In the genomic region with DNA sequence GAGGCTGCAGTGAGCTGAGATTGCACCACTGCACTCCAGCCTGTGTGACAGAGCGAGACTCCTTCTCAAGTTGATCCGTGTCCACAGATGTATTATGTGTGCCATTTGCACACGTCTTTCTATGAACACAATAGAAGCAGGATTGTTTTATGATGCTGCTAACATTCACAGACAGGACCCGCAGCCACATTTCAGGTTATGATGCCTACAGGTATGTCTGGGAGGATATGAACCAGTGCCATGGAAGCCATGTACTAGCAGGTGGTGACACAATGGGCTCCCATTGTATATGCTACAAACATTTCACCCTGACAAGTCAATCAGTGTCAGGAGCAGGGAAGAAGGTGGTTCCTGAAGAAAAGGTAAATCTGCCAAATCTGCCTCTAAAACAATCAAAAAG, we compare ENCODE assay signal across 15 cellular contexts. TPM values are rescaled to one million over a fixed set of nuclear protein-coding genes. Genes with fewer than 3 reads are reported as not detected.
DNase-seq lines count a peak whose midpoint lies in the region; ATAC-seq and TF ChIP-seq lines count a peak whose summit lies in the region.
"Had no signal": no experiment of that assay in that cellular context is flagged by ENCODE, and none has a peak within 500 bp of the region (broad histone marks: within the 10 kb centered on the region; RNA-seq: fewer than 3 reads in every experiment).

No MANE protein-coding gene starts in this region.

- H3K79me1 ChIP-seq in trophoblast cell (ENCODE audit: low read length): peaks cover 20% of the 10 kb centered on the region

- no peaks in the 10 kb centered on the region; the same call in 1 of the 2 replicates for H3K9me3 ChIP-seq in AG04450 (ENCODE audit: control insufficient read depth, insufficient read depth, low read length)
- no peaks in the 10 kb centered on the region for H3K9me3 ChIP-seq in MM.1S (replicated peaks; ENCODE audit: insufficient read depth, low read length)
- no peaks in the 10 kb centered on the region for H3K9me3 ChIP-seq in esophagus muscularis mucosa
- no peaks in the 10 kb centered on the region for H3K9me3 ChIP-seq in trophoblast cell (ENCODE audit: insufficient read depth, low read depth, low read length)
- no peaks in the 10 kb centered on the region for H3K9me3 ChIP-seq in OCI-LY7 (ENCODE audit: low read length)
- no peaks in the 10 kb centered on the region for H3K9me3 ChIP-seq in naive thymus-derived CD4-positive, alpha-beta T cell (ENCODE audit: control insufficient read depth in 2 of 3, low read length in 3 of 3)
- H3K9me3 ChIP-seq: heart left ventricle, neutrophil had no signal

- ATAC-seq in naive thymus-derived CD4-positive, alpha-beta T cell: no peak
- no peak for ATAC-seq in GM19455 (IDR thresholded peaks at IDR 0.05; ENCODE audit: unreplicated experiment)
- ATAC-seq: heart left ventricle had no signal

- no peak overlapping the region for H4K91ac ChIP-seq in trophoblast cell (ENCODE audit: low read depth, low read length)

- no peaks in the 10 kb centered on the region for H3K27me3 ChIP-seq in AG04450 (ENCODE audit: control insufficient read depth, insufficient read depth, low read length)
- no peaks in the 10 kb centered on the region for H3K27me3 ChIP-seq in MM.1S (replicated peaks; ENCODE audit: insufficient read depth, low read length)
- no peaks in the 10 kb centered on the region for H3K27me3 ChIP-seq in esophagus muscularis mucosa
- H3K27me3 ChIP-seq in trophoblast cell (ENCODE audit: insufficient read depth, low read length): no peaks in the 10 kb centered on the region
- no peaks in the 10 kb centered on the region for H3K27me3 ChIP-seq in naive thymus-derived CD4-positive, alpha-beta T cell (ENCODE audit: control insufficient read depth in 2 of 2, insufficient read depth in 2 of 2, low read length in 2 of 2)
- H3K27me3 ChIP-seq: heart left ventricle, neutrophil had no signal

- POLR2A ChIA-PET in AG04450 (lab: Yijun Ruan, JAX) (interaction anchor here (1.1 kb wide), 1 partner anchor 17 kb away, joined by 4 read pairs; no protein-coding TSS in a partner anchor), OCI-LY7 (lab: Charles Lee) (interaction anchor here (1.1 to 1.6 kb wide), 5 partner anchors 9 to 154 kb away, joined by 4 to 5 read pairs (median 5); no protein-coding TSS in a partner anchor)
- POLR2A ChIA-PET in naive thymus-derived CD4-positive, alpha-beta T cell (lab: Charles Lee): no interaction called here

- peak overlapping the region in 3 of 9 donors; percentile 10 to 53 (median 31) for H3K27ac Mint-ChIP-seq in naive thymus-derived CD4-positive, alpha-beta T cell
- no peak overlapping the region for H3K27ac Mint-ChIP-seq in activated naive CD8-positive, alpha-beta T cell treated with anti-CD3 and anti-CD28 coated beads for 36 hours
- H3K27ac Mint-ChIP-seq: activated T-cell treated with anti-CD3 and anti-CD28 coated beads, Interleukin-2, amount 50 U/mL, for 24 hours had no signal

- H3F3A ChIP-seq in MM.1S (ENCODE audit: insufficient read depth, low read length): peaks cover 74% of the 10 kb centered on the region

- H3K9ac ChIP-seq in MM.1S (ENCODE audit: low read length) (peak overlapping the region; percentile 95), trophoblast cell (ENCODE audit: low read length) (no peak overlapping the region)

- H3K27me3 Mint-ChIP-seq in naive thymus-derived CD4-positive, alpha-beta T cell: peaks cover 0 to 2% (median 0%) of the 10 kb centered on the region in 5 donors
- no peaks in the 10 kb centered on the region for H3K27me3 Mint-ChIP-seq in activated naive CD8-positive, alpha-beta T cell treated with anti-CD3 and anti-CD28 coated beads for 36 hours
- H3K27me3 Mint-ChIP-seq: activated T-cell treated with anti-CD3 and anti-CD28 coated beads, Interleukin-2, amount 50 U/mL, for 24 hours had no signal

- no peak overlapping the region for H2AFZ ChIP-seq in MM.1S (ENCODE audit: low read length)
- H2AFZ ChIP-seq in trophoblast cell (ENCODE audit: insufficient read depth, low read length, poor library complexity): no peak overlapping the region
- no peak overlapping the region for H2AFZ ChIP-seq in OCI-LY7 (ENCODE audit: low read length)

- peaks cover 0 to 12% (median 4%) of the 10 kb centered on the region in 5 donors for H3K36me3 Mint-ChIP-seq in naive thymus-derived CD4-positive, alpha-beta T cell
- no peaks in the 10 kb centered on the region for H3K36me3 Mint-ChIP-seq in activated naive CD8-positive, alpha-beta T cell treated with anti-CD3 and anti-CD28 coated beads for 36 hours

- peaks cover 39 to 88% (median 69%) of the 10 kb centered on the region in 7 donors for H3K4me1 Mint-ChIP-seq in naive thymus-derived CD4-positive, alpha-beta T cell
- peaks cover 51% of the 10 kb centered on the region for H3K4me1 Mint-ChIP-seq in activated naive CD8-positive, alpha-beta T cell treated with anti-CD3 and anti-CD28 coated beads for 36 hours

- H2BK120ac ChIP-seq in trophoblast cell (ENCODE audit: insufficient read depth, low read length, poor library complexity): no peak overlapping the region

- no peak overlapping the region for H4K8ac ChIP-seq in trophoblast cell (ENCODE audit: low read depth, low read length)

- H2BK5ac ChIP-seq in trophoblast cell (ENCODE audit: low read depth, low read length, poor library complexity): no peak overlapping the region

- H4K20me1 ChIP-seq in MM.1S (ENCODE audit: insufficient read depth, low read length) (0 out of 2 replicates have a peak, but pooled peaks cover 3% of the 10 kb centered on the region), OCI-LY7 (ENCODE audit: insufficient read depth, low read length) (peaks cover 31% of the 10 kb centered on the region)

- H2AK5ac ChIP-seq in trophoblast cell (ENCODE audit: low read length): no peak overlapping the region

- peak overlapping the region; percentile 12 for H3K4ac ChIP-seq in trophoblast cell (ENCODE audit: low read depth, low read length)

- H3K36me3 ChIP-seq in MM.1S (replicated peaks; ENCODE audit: insufficient read depth, low read length): 0 out of 2 replicates have a peak, but pooled peaks cover 10% of the 10 kb centered on the region
- no peaks in the 10 kb centered on the region for H3K36me3 ChIP-seq in esophagus muscularis mucosa
- H3K36me3 ChIP-seq in trophoblast cell (ENCODE audit: control insufficient read depth in 1 of 2, insufficient read depth in 2 of 2, low read length in 2 of 2): no peaks in the 10 kb centered on the region
- H3K36me3 ChIP-seq in OCI-LY7 (ENCODE audit: insufficient read depth, low read length): peaks cover 9% of the 10 kb centered on the region; the same call in 1 of the 2 replicates
- peaks cover 0 to 4% (median 0%) of the 10 kb centered on the region in 3 experiments for H3K36me3 ChIP-seq in naive thymus-derived CD4-positive, alpha-beta T cell (ENCODE audit: control insufficient read depth in 2 of 3, insufficient read depth in 3 of 3, low read length in 3 of 3)
- H3K36me3 ChIP-seq: neutrophil had no signal

- BruUV-seq in OCI-LY7 (replicated peaks; lab: Mats Ljungman, UMichigan): no TSS peak

- CTCF ChIA-PET in AG04450 (lab: Charles Lee): interaction anchor here (0.8 to 2.1 kb wide), 3 partner anchors 13 to 165 kb away, joined by 3 to 10 read pairs (median 3); no protein-coding TSS in a partner anchor
- CTCF ChIA-PET in OCI-LY7 (lab: Charles Lee; ENCODE audit: unreplicated experiment): interaction anchor here (0.6 kb wide), 1 partner anchor 35 kb away, joined by 3 read pairs; no protein-coding TSS in a partner anchor
- CTCF ChIA-PET in naive thymus-derived CD4-positive, alpha-beta T cell (lab: Charles Lee): no interaction called here

- H4K12ac ChIP-seq in trophoblast cell (ENCODE audit: low read depth, low read length): no peak overlapping the region

- WGBS in esophagus muscularis mucosa: 89% methylated on average over 4 of the region's 4 CpGs
- WGBS in trophoblast cell (ENCODE audit: extremely low coverage, insufficient coverage, insufficient read length): no CpG with 5 or more reads among the region's 4 CpGs

- H3K4me3 ChIP-seq in AG04450 (ENCODE audit: low read depth, low read length): peak overlapping the region; percentile 25; the same call in 1 of the 2 replicates
- peak overlapping the region; percentile 88 for H3K4me3 ChIP-seq in MM.1S (ENCODE audit: low read length)
- H3K4me3 ChIP-seq in esophagus muscularis mucosa: peak overlapping the region in 3 of 4 donors; percentile 31 to 90 (median 89)
- H3K4me3 ChIP-seq in trophoblast cell (ENCODE audit: low read depth, low read length): no peak overlapping the region
- H3K4me3 ChIP-seq in OCI-LY7 (ENCODE audit: low read depth, low read length, poor library complexity, severe bottlenecking): no peak overlapping the region
- no peak overlapping the region for H3K4me3 ChIP-seq in naive thymus-derived CD4-positive, alpha-beta T cell (ENCODE audit: low read length)

- no peak overlapping the region for H3K23ac ChIP-seq in trophoblast cell (ENCODE audit: low read length)

- H3K4me1 ChIP-seq in MM.1S (ENCODE audit: low read length) (peaks cover 58% of the 10 kb centered on the region), esophagus muscularis mucosa (peaks cover 84 to 92% (median 90%) of the 10 kb centered on the region in 4 donors), trophoblast cell (ENCODE audit: control insufficient read depth in 1 of 2, insufficient read depth in 2 of 2, low read length in 2 of 2) (peaks cover 40 to 64% of the 10 kb centered on the region in 2 experiments), OCI-LY7 (ENCODE audit: insufficient read depth, low read length, poor library complexity, severe bottlenecking) (peaks cover 62% of the 10 kb centered on the region)
- H3K4me1 ChIP-seq in naive thymus-derived CD4-positive, alpha-beta T cell (ENCODE audit: control insufficient read depth in 2 of 2, insufficient read depth in 2 of 2, low read length in 2 of 2): peaks cover 27 to 34% of the 10 kb centered on the region in 2 donors

- no peak overlapping the region for H2BK12ac ChIP-seq in trophoblast cell (ENCODE audit: low read length)

- no peaks in the 10 kb centered on the region for H3K9me3 Mint-ChIP-seq in naive thymus-derived CD4-positive, alpha-beta T cell
- no peaks in the 10 kb centered on the region for H3K9me3 Mint-ChIP-seq in activated naive CD8-positive, alpha-beta T cell treated with anti-CD3 and anti-CD28 coated beads for 36 hours
- H3K9me3 Mint-ChIP-seq: activated T-cell treated with anti-CD3 and anti-CD28 coated beads, Interleukin-2, amount 50 U/mL, for 24 hours had no signal

- no peak for TF ChIP-seq POLR2A in esophagus muscularis mucosa (IDR thresholded peaks at IDR 0.05; ENCODE audit: low read depth)

- no peak overlapping the region for H3K27ac ChIP-seq in AG04450 (ENCODE audit: low read depth, low read length)
- peak overlapping the region; percentile 90 for H3K27ac ChIP-seq in MM.1S (ENCODE audit: low read length)
- H3K27ac ChIP-seq in esophagus muscularis mucosa (replicated peaks in 1 of 4): peak overlapping the region; percentile 98 to 100 (median 99)
- peak overlapping the region; percentile 36 for H3K27ac ChIP-seq in trophoblast cell (ENCODE audit: low read depth, low read length)
- H3K27ac ChIP-seq in OCI-LY7 (ENCODE audit: low read depth, low read length, poor library complexity, severe bottlenecking): no peak overlapping the region
- no peak overlapping the region for H3K27ac ChIP-seq in naive thymus-derived CD4-positive, alpha-beta T cell (ENCODE audit: low read depth, low read length)
- H3K27ac ChIP-seq: HL-60, neutrophil had no signal

- H3K18ac ChIP-seq in trophoblast cell (ENCODE audit: low read length): no peak overlapping the region

- no peak overlapping the region for H3K14ac ChIP-seq in trophoblast cell (ENCODE audit: low read length)

- no peaks in the 10 kb centered on the region for H3K9me2 ChIP-seq in MM.1S (replicated peaks; ENCODE audit: insufficient read depth, low read length)
- H3K9me2 ChIP-seq in OCI-LY7 (ENCODE audit: insufficient read depth, low read length): no peaks in the 10 kb centered on the region

- no peak for TF ChIP-seq EP300 in esophagus muscularis mucosa (IDR thresholded peaks at IDR 0.05)

- H3K4me3 Mint-ChIP-seq in naive thymus-derived CD4-positive, alpha-beta T cell: peak overlapping the region in 2 of 10 donors; percentile 16 to 88
- no peak overlapping the region for H3K4me3 Mint-ChIP-seq in activated naive CD8-positive, alpha-beta T cell treated with anti-CD3 and anti-CD28 coated beads for 36 hours
- H3K4me3 Mint-ChIP-seq: activated T-cell treated with anti-CD3 and anti-CD28 coated beads, Interleukin-2, amount 50 U/mL, for 24 hours had no signal

- DNase-seq in AG04450 (ENCODE audit: low read depth, low spot score): no peak
- no peak for DNase-seq in MM.1S
- DNase-seq in esophagus muscularis mucosa (ENCODE audit: extremely low spot score): no peak
- DNase-seq in trophoblast cell: peak; percentile 62 to 68
- no peak for DNase-seq in OCI-LY7 (ENCODE audit: low spot score)
- DNase-seq in naive thymus-derived CD4-positive, alpha-beta T cell: no peak
- no peak for DNase-seq in activated naive CD8-positive, alpha-beta T cell treated with anti-CD3 and anti-CD28 coated beads for 36 hours
- DNase-seq: activated T-cell treated with anti-CD3 and anti-CD28 coated beads, Interleukin-2, amount 50 U/mL, for 24 hours; GOT3; heart left ventricle; NCI-H2081; stimulated activated CD4-positive, alpha-beta T cell treated with anti-CD3 and anti-CD28 coated beads, Interleukin-15, amount 100 ng/mL, for 24 hours had no signal

- peak overlapping the region; percentile 97 for H3K4me2 ChIP-seq in MM.1S (ENCODE audit: low read depth, low read length)
- no peak overlapping the region for H3K4me2 ChIP-seq in trophoblast cell (ENCODE audit: low read length)
- no peak overlapping the region; the same call in 1 of the 2 replicates for H3K4me2 ChIP-seq in OCI-LY7 (ENCODE audit: low read length)

- intact Hi-C loops in esophagus muscularis mucosa (cut with DNase I) (loop anchor here (2.0 to 10.0 kb wide), 2 partner anchors 56 to 288 kb away; partner anchors contain the start of gene MCM3), OCI-LY7 (cut with micrococcal nuclease; ENCODE audit: unreplicated experiment) (no loop called here)
- intact Hi-C loops in naive thymus-derived CD4-positive, alpha-beta T cell (cut with micrococcal nuclease): no loop called here

- peaks cover 92% of the 10 kb centered on the region for H3K79me2 ChIP-seq in MM.1S (ENCODE audit: low read length)
- peaks cover 14% of the 10 kb centered on the region for H3K79me2 ChIP-seq in trophoblast cell (ENCODE audit: control insufficient read depth, insufficient read depth, low read length, poor library complexity)
- H3K79me2 ChIP-seq in OCI-LY7 (ENCODE audit: insufficient read depth, low read depth, low read length): peaks cover 85% of the 10 kb centered on the region

- TF ChIP-seq CTCF in AG04450 (IDR thresholded peaks at IDR 0.05; ENCODE audit: low read depth, low read length) (no peak), MM.1S (IDR thresholded peaks at IDR 0.05; ENCODE audit: low read length) (no peak), esophagus muscularis mucosa (IDR thresholded peaks at IDR 0.05) (no peak), OCI-LY7 (conservative IDR thresholded peaks at IDR 0.05; ENCODE audit: low read length) (no peak)

RNA-seq across cellular contexts. Expression of gene TRAM2, which starts 4.3 kb away (rescaled TPM):
- 134 and 152 TPM in 2 replicates for polyA plus RNA-seq in AG04450 (2011; rRNA removed)
- polyA minus RNA-seq in AG04450 (2011; rRNA and poly(A)+ RNA removed): 164 and 174 TPM in 2 replicates
- total RNA-seq in esophagus muscularis mucosa (10 to 100 TPM; 13.3 to 23.8 (median 18.5) TPM), OCI-LY7 (2022) (34.9 and 38.2 TPM in 2 replicates)
- 30.3 and 31.3 TPM in 2 replicates for polyA plus RNA-seq in trophoblast cell (2013)
- 16.3 and 19.3 TPM in 2 replicates for total RNA-seq in OCI-LY7 (2014; rRNA removed; shearing (Covaris generic))
- 10 to 100 TPM in 4 of 5 experiments, 1 to 10 TPM in 1; 8.9 to 10.9 (median 10.3) TPM for total RNA-seq in naive thymus-derived CD4-positive, alpha-beta T cell
- polyA plus RNA-seq in naive thymus-derived CD4-positive, alpha-beta T cell: 1 to 10 TPM; 3.2 to 4.5 TPM
- 1 to 10 TPM; 1.6 to 2.0 TPM for total RNA-seq in activated naive CD8-positive, alpha-beta T cell treated with anti-CD3 and anti-CD28 coated beads for 36 hours

Comparison
In these comparisons a context has a peak if more than half of its experiments do, and no peak if none do; other contexts are left out.
1. DNase-seq: peak in trophoblast cell (2 of 2); none in AG04450 (single experiment), MM.1S (single experiment), esophagus muscularis mucosa (single experiment), OCI-LY7 (single experiment), naive thymus-derived CD4-positive, alpha-beta T cell (0 of 9) and activated naive CD8-positive, alpha-beta T cell treated with anti-CD3 and anti-CD28 coated beads for 36 hours (single experiment).
2. H3K27ac ChIP-seq: peak in MM.1S (single experiment), esophagus muscularis mucosa (4 of 4) and trophoblast cell (single experiment); none in AG04450 (single experiment), OCI-LY7 (single experiment) and naive thymus-derived CD4-positive, alpha-beta T cell (single experiment).
3. H3K4me3 ChIP-seq: peak in AG04450 (single experiment), MM.1S (single experiment) and esophagus muscularis mucosa (3 of 4); none in trophoblast cell (single experiment), OCI-LY7 (single experiment) and naive thymus-derived CD4-positive, alpha-beta T cell (single experiment).